28 cellular contexts compared by ENCODE assay signal in the genomic region with DNA sequence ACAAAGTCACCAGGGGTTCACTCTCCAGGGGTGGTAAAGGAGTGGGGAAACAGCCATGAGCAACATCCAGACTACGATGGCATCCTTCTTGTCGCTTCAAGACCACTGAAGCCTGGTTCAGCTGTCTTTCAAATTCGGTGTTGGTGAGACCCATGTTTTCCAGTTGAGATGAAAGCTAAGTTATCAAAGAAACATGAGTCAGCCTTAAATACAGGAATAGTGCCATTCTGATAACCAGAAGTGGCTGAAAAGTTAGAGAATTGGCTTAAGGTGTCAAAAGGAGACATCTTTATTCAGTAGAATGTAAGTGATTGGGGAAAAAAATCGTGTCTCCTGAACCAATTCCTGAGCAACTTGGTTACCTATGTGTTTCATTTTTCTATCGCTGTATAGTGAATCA. TPM values are rescaled to one million over a fixed set of nuclear protein-coding genes. Genes with fewer than 3 reads are reported as not detected.
DNase-seq lines count a peak whose midpoint lies in the region; ATAC-seq and TF ChIP-seq lines count a peak whose summit lies in the region.
"Had no signal": no experiment of that assay in that cellular context is flagged by ENCODE, and none has a peak within 500 bp of the region (broad histone marks: within the 10 kb centered on the region; RNA-seq: fewer than 3 reads in every experiment).

No MANE protein-coding gene starts in this region.

- H3K4me1 Mint-ChIP-seq in activated CD4-positive, alpha-beta memory T cell treated with anti-CD3 and anti-CD28 coated beads for 36 hours (ENCODE audit: low read depth) = peaks cover 65% of the 10 kb centered on the region
- peaks cover 54% of the 10 kb centered on the region for H3K4me1 Mint-ChIP-seq in activated CD4-positive, alpha-beta memory T cell treated with anti-CD3 and anti-CD28 coated beads, Interleukin-2, amount 10 ng/mL, durations not matched to agents 7 days and 5 days
- peaks cover 45% of the 10 kb centered on the region for H3K4me1 Mint-ChIP-seq in CD4-positive, alpha-beta T cell (ENCODE audit: low read depth)
- H3K4me1 Mint-ChIP-seq in activated B cell treated with CpG ODN at 0.5 μM for 24 hours (peaks cover 47% of the 10 kb centered on the region), memory B cell (peaks cover 36% of the 10 kb centered on the region), natural killer cell (peaks cover 8 to 20% of the 10 kb centered on the region in 2 donors)

- intact Hi-C loops in activated CD4-positive, alpha-beta memory T cell treated with anti-CD3 and anti-CD28 coated beads for 36 hours (cut with micrococcal nuclease) = no loop called here
- intact Hi-C loops in CD4-positive, alpha-beta T cell (cut with DNase I, micrococcal nuclease) = no loop called here
- intact Hi-C loops in activated B cell treated with CpG ODN at 0.5 μM for 24 hours (cut with micrococcal nuclease) = no loop called here
- intact Hi-C loops in natural killer cell (cut with micrococcal nuclease) = no loop called here

- TF ChIP-seq CTCF in CD4-positive, alpha-beta T cell (IDR thresholded peaks at IDR 0.05) = no peak
- TF ChIP-seq CTCF in activated B cell treated with CpG ODN at 0.5 μM for 24 hours (IDR thresholded peaks at IDR 0.05) = no peak
- TF ChIP-seq CTCF in natural killer cell (IDR thresholded peaks at IDR 0.05) = no peak

- CTCF ChIA-PET in activated CD4-positive, alpha-beta memory T cell treated with anti-CD3 and anti-CD28 coated beads for 36 hours (lab: Charles Lee) = interaction anchor here (2.5 kb wide), 1 partner anchor 20 kb away, joined by 9 read pairs; no protein-coding TSS in a partner anchor
- CTCF ChIA-PET in activated CD4-positive, alpha-beta memory T cell treated with anti-CD3 and anti-CD28 coated beads, Interleukin-2, amount 10 ng/mL, durations not matched to agents 7 days and 5 days (lab: Charles Lee) = interaction anchor here (1.5 kb wide), 1 partner anchor 20 kb away, joined by 3 read pairs; no protein-coding TSS in a partner anchor
- CTCF ChIA-PET in CD4-positive, alpha-beta T cell (lab: Charles Lee) = interaction anchor here (0.6 kb wide), 1 partner anchor 217 kb away, joined by 3 read pairs; no protein-coding TSS in a partner anchor
- CTCF ChIA-PET in activated B cell treated with CpG ODN at 0.5 μM for 24 hours (lab: Charles Lee) = no interaction called here

- peaks cover 29% of the 10 kb centered on the region for H3K9me3 Mint-ChIP-seq in activated CD4-positive, alpha-beta memory T cell treated with anti-CD3 and anti-CD28 coated beads for 36 hours
- peaks cover 33% of the 10 kb centered on the region for H3K9me3 Mint-ChIP-seq in activated CD4-positive, alpha-beta memory T cell treated with anti-CD3 and anti-CD28 coated beads, Interleukin-2, amount 10 ng/mL, durations not matched to agents 7 days and 5 days
- H3K9me3 Mint-ChIP-seq in CD4-positive, alpha-beta T cell = no peaks in the 10 kb centered on the region
- H3K9me3 Mint-ChIP-seq in activated B cell treated with CpG ODN at 0.5 μM for 24 hours = peaks cover 4% of the 10 kb centered on the region
- no peaks in the 10 kb centered on the region for H3K9me3 Mint-ChIP-seq in memory B cell
- H3K9me3 Mint-ChIP-seq in natural killer cell = no peaks in the 10 kb centered on the region
- H3K9me3 Mint-ChIP-seq: neural crest cell had no signal

- no peak overlapping the region for H3K4me3 Mint-ChIP-seq in activated CD4-positive, alpha-beta memory T cell treated with anti-CD3 and anti-CD28 coated beads for 36 hours
- H3K4me3 Mint-ChIP-seq in activated CD4-positive, alpha-beta memory T cell treated with anti-CD3 and anti-CD28 coated beads, Interleukin-2, amount 10 ng/mL, durations not matched to agents 7 days and 5 days = no peak overlapping the region
- H3K4me3 Mint-ChIP-seq in CD4-positive, alpha-beta T cell = no peak overlapping the region
- no peak overlapping the region for H3K4me3 Mint-ChIP-seq in activated B cell treated with CpG ODN at 0.5 μM for 24 hours
- no peak overlapping the region for H3K4me3 Mint-ChIP-seq in memory B cell
- H3K4me3 Mint-ChIP-seq in natural killer cell = no peak overlapping the region
- H3K4me3 Mint-ChIP-seq: HFFc6; neural crest cell; stimulated activated naive CD8-positive, alpha-beta T cell treated with anti-CD3 and anti-CD28 coated beads, Interleukin-15, Interleukin-2, amounts not matched to agents 100 ng/mL and 50 ng/mL, for 24 hours had no signal

- POLR2A ChIA-PET in activated CD4-positive, alpha-beta memory T cell treated with anti-CD3 and anti-CD28 coated beads for 36 hours (lab: Charles Lee) = interaction anchor here (0.7 kb wide), 1 partner anchor 25 kb away, joined by 3 read pairs; no protein-coding TSS in a partner anchor
- POLR2A ChIA-PET in activated CD4-positive, alpha-beta memory T cell treated with anti-CD3 and anti-CD28 coated beads, Interleukin-2, amount 10 ng/mL, durations not matched to agents 7 days and 5 days (lab: Charles Lee) = no interaction called here
- POLR2A ChIA-PET in CD4-positive, alpha-beta T cell (lab: Charles Lee) = interaction anchor here (3.7 kb wide), 1 partner anchor 25 kb away, joined by 19 read pairs; no protein-coding TSS in a partner anchor
- POLR2A ChIA-PET in activated B cell treated with CpG ODN at 0.5 μM for 24 hours (lab: Charles Lee) = no interaction called here

- peak overlapping the region; percentile 98 for H3K27ac Mint-ChIP-seq in activated CD4-positive, alpha-beta memory T cell treated with anti-CD3 and anti-CD28 coated beads for 36 hours
- H3K27ac Mint-ChIP-seq in activated CD4-positive, alpha-beta memory T cell treated with anti-CD3 and anti-CD28 coated beads, Interleukin-2, amount 10 ng/mL, durations not matched to agents 7 days and 5 days = no peak overlapping the region
- peak overlapping the region; percentile 80 for H3K27ac Mint-ChIP-seq in CD4-positive, alpha-beta T cell
- H3K27ac Mint-ChIP-seq in activated B cell treated with CpG ODN at 0.5 μM for 24 hours = peak overlapping the region; percentile 19
- peak overlapping the region; percentile 76 for H3K27ac Mint-ChIP-seq in memory B cell
- H3K27ac Mint-ChIP-seq in natural killer cell = no peak overlapping the region
- H3K27ac Mint-ChIP-seq: HFFc6 had no signal

- H3K27me3 ChIP-seq in CD4-positive, alpha-beta T cell (ENCODE audit: control insufficient read depth, insufficient read depth, low read length) = no peaks in the 10 kb centered on the region
- H3K27me3 ChIP-seq: gastroesophageal sphincter had no signal

- DNase-seq in activated CD4-positive, alpha-beta memory T cell treated with anti-CD3 and anti-CD28 coated beads for 36 hours = peak; percentile 31
- DNase-seq in activated CD4-positive, alpha-beta memory T cell treated with anti-CD3 and anti-CD28 coated beads, Interleukin-2, amount 10 ng/mL, durations not matched to agents 7 days and 5 days = no peak
- no peak for DNase-seq in CD4-positive, alpha-beta T cell
- DNase-seq in activated B cell treated with CpG ODN at 0.5 μM for 24 hours = no peak
- DNase-seq in memory B cell (ENCODE audit: low spot score in 2 of 2) = no peak
- no peak for DNase-seq in natural killer cell
- DNase-seq in inferior parietal cortex (ENCODE audit: extremely low spot score) = no peak
- DNase-seq in NCI-H526 (lab: John Stamatoyannopoulos, UW) = no peak
- DNase-seq: AML-193; effector CD4-positive, alpha-beta T cell; EL; GOT3; HFFc6; hippocampal formation; left cardiac atrium; NCI-H1105; NCI-H187; NCI-H446 treated with DMSO at 0.1 percent for 48 hours; NCI-H82; SIG-M5; small intestine; T1000; WERI-Rb-1 had no signal

- H3K27ac ChIP-seq in CD4-positive, alpha-beta T cell (ENCODE audit: low read depth, low read length) = peak overlapping the region; percentile 16
- H3K27ac ChIP-seq: A549, gastroesophageal sphincter, WERI-Rb-1 had no signal

- no peak for ATAC-seq in CD4-positive, alpha-beta T cell (ENCODE audit: poor library complexity)
- ATAC-seq in activated B cell treated with CpG ODN at 0.5 μM for 24 hours (ENCODE audit: low read depth) = no peak
- ATAC-seq in memory B cell (ENCODE audit: low read depth) = no peak
- ATAC-seq in natural killer cell = no peak
- ATAC-seq: A549, gastroesophageal sphincter, left cardiac atrium had no signal

- no peaks in the 10 kb centered on the region for H3K9me3 ChIP-seq in CD4-positive, alpha-beta T cell (ENCODE audit: control insufficient read depth, low read length)

- peaks cover 56% of the 10 kb centered on the region for H3K36me3 Mint-ChIP-seq in activated CD4-positive, alpha-beta memory T cell treated with anti-CD3 and anti-CD28 coated beads for 36 hours
- H3K36me3 Mint-ChIP-seq in activated CD4-positive, alpha-beta memory T cell treated with anti-CD3 and anti-CD28 coated beads, Interleukin-2, amount 10 ng/mL, durations not matched to agents 7 days and 5 days (ENCODE audit: low read depth) = peaks cover 74% of the 10 kb centered on the region
- H3K36me3 Mint-ChIP-seq in CD4-positive, alpha-beta T cell (ENCODE audit: low read depth) = peaks cover 61% of the 10 kb centered on the region
- H3K36me3 Mint-ChIP-seq in activated B cell treated with CpG ODN at 0.5 μM for 24 hours (ENCODE audit: low read depth) = peaks cover 34% of the 10 kb centered on the region
- peaks cover 16% of the 10 kb centered on the region for H3K36me3 Mint-ChIP-seq in memory B cell
- no peaks in the 10 kb centered on the region for H3K36me3 Mint-ChIP-seq in natural killer cell

- no peaks in the 10 kb centered on the region for H3K27me3 Mint-ChIP-seq in activated CD4-positive, alpha-beta memory T cell treated with anti-CD3 and anti-CD28 coated beads for 36 hours
- H3K27me3 Mint-ChIP-seq in activated CD4-positive, alpha-beta memory T cell treated with anti-CD3 and anti-CD28 coated beads, Interleukin-2, amount 10 ng/mL, durations not matched to agents 7 days and 5 days = no peaks in the 10 kb centered on the region
- H3K27me3 Mint-ChIP-seq in CD4-positive, alpha-beta T cell = no peaks in the 10 kb centered on the region
- H3K27me3 Mint-ChIP-seq in activated B cell treated with CpG ODN at 0.5 μM for 24 hours (no peaks in the 10 kb centered on the region), memory B cell (no peaks in the 10 kb centered on the region), natural killer cell (ENCODE audit: low read depth in 2 of 2) (peaks cover 0 to 10% of the 10 kb centered on the region in 2 donors)
- H3K27me3 Mint-ChIP-seq: stimulated activated naive CD8-positive, alpha-beta T cell treated with anti-CD3 and anti-CD28 coated beads, Interleukin-15, Interleukin-2, amounts not matched to agents 100 ng/mL and 50 ng/mL, for 24 hours had no signal

RNA-seq across cellular contexts. Expression of a gene that starts 7.0 kb away (rescaled TPM):
- 10 to 100 TPM; 77.9 to 80.0 TPM for total RNA-seq in activated CD4-positive, alpha-beta memory T cell treated with anti-CD3 and anti-CD28 coated beads for 36 hours
- total RNA-seq in activated CD4-positive, alpha-beta memory T cell treated with anti-CD3 and anti-CD28 coated beads, Interleukin-2, amount 10 ng/mL, durations not matched to agents 7 days and 5 days = 10 to 100 TPM; 80.4 to 83.5 TPM
- total RNA-seq in CD4-positive, alpha-beta T cell = 10 to 100 TPM; 38.8 to 39.2 TPM
- 13.7 and 15.6 TPM in 2 replicates for total RNA-seq in activated B cell treated with CpG ODN at 0.5 μM for 24 hours
- 10 to 100 TPM; 30.7 to 49.1 (median 42.6) TPM for total RNA-seq in natural killer cell

RNA-seq across cellular contexts. Expression of a gene that starts 30.5 kb away (rescaled TPM):
- 10 to 100 TPM; 67.0 to 72.8 TPM for total RNA-seq in activated CD4-positive, alpha-beta memory T cell treated with anti-CD3 and anti-CD28 coated beads for 36 hours
- total RNA-seq in activated CD4-positive, alpha-beta memory T cell treated with anti-CD3 and anti-CD28 coated beads, Interleukin-2, amount 10 ng/mL, durations not matched to agents 7 days and 5 days = 10 to 100 TPM; 69.6 to 71.4 TPM
- total RNA-seq in CD4-positive, alpha-beta T cell = 10 to 100 TPM; 33.9 to 35.6 TPM
- total RNA-seq in activated B cell treated with CpG ODN at 0.5 μM for 24 hours (9.1 and 12.9 TPM in 2 replicates), natural killer cell (1 to 10 TPM; 1.2 to 2.1 (median 1.8) TPM)
- total RNA-seq: lung microvascular endothelial cell, neural crest cell had no signal

RNA-seq across cellular contexts. Expression of a gene that starts 45.0 kb away (rescaled TPM):
- 10 to 100 TPM; 77.9 to 82.0 TPM for total RNA-seq in activated CD4-positive, alpha-beta memory T cell treated with anti-CD3 and anti-CD28 coated beads for 36 hours
- total RNA-seq in activated CD4-positive, alpha-beta memory T cell treated with anti-CD3 and anti-CD28 coated beads, Interleukin-2, amount 10 ng/mL, durations not matched to agents 7 days and 5 days = 10 to 100 TPM; 36.9 to 37.4 TPM
- total RNA-seq in CD4-positive, alpha-beta T cell = 10 to 100 TPM; 87.8 to 87.9 TPM
- total RNA-seq in activated B cell treated with CpG ODN at 0.5 μM for 24 hours = 10.2 and 11.0 TPM in 2 replicates
- 100 to 1,000 TPM in 1 of 3 donors, 10 to 100 TPM in 2; 87.3 to 121 (median 93.8) TPM for total RNA-seq in natural killer cell

Comparison
In these comparisons a context has a peak if more than half of its experiments do, and no peak if none do; other contexts are left out.
1. H3K27ac Mint-ChIP-seq: peak in activated CD4-positive, alpha-beta memory T cell treated with anti-CD3 and anti-CD28 coated beads for 36 hours (single experiment), CD4-positive, alpha-beta T cell (single experiment), activated B cell treated with CpG ODN at 0.5 μM for 24 hours (single experiment) and memory B cell (single experiment); none in activated CD4-positive, alpha-beta memory T cell treated with anti-CD3 and anti-CD28 coated beads, Interleukin-2, amount 10 ng/mL, durations not matched to agents 7 days and 5 days (single experiment) and natural killer cell (0 of 2).
2. POLR2A ChIA-PET loops: an anchor here in activated CD4-positive, alpha-beta memory T cell treated with anti-CD3 and anti-CD28 coated beads for 36 hours (0.7 kb wide) and CD4-positive, alpha-beta T cell (3.7 kb wide); none called in activated CD4-positive, alpha-beta memory T cell treated with anti-CD3 and anti-CD28 coated beads, Interleukin-2, amount 10 ng/mL, durations not matched to agents 7 days and 5 days and activated B cell treated with CpG ODN at 0.5 μM for 24 hours.